1 cellular context compared by ENCODE assay signal in the genomic region with DNA sequence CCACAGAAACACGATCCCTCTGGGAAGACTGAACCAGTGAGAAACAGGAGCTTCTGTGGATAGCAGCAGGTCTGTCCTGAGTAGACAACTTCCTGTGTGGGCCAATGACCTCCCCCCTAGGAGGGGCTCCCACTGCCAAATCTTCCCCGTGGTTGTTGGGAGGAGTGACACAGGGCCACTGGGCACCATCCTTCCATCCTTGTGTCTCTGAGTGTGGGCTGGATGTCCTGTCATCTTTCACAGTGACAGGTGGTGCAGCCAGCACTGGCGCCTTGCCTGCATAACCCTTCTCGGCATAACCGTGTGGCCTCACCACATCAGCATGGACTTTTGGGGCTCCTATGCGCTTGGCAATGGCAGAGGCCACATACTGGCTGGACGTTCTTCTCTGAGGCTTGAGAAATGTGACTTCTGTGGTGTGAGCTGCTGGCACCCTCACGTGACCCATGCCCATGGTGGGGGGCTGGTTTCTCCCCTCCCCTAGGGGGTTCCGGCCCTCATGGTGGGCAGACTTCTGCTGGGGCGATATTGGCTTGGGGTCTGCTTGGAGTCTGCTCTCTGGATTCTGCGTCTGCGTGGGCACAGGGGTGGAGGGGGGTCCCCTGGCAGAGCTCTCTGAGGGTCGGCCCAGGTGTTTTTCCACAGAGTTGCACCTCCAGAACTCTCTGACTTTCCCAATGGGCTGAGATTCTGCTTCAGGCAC.
TF ChIP-seq lines count a peak whose summit lies in the region.

No MANE protein-coding gene starts in this region.

TF ChIP-seq in H1, 55 proteins besides CTCF, POLR2A, EP300 and RAD21:
- TF ChIP-seq, protein P1, sequence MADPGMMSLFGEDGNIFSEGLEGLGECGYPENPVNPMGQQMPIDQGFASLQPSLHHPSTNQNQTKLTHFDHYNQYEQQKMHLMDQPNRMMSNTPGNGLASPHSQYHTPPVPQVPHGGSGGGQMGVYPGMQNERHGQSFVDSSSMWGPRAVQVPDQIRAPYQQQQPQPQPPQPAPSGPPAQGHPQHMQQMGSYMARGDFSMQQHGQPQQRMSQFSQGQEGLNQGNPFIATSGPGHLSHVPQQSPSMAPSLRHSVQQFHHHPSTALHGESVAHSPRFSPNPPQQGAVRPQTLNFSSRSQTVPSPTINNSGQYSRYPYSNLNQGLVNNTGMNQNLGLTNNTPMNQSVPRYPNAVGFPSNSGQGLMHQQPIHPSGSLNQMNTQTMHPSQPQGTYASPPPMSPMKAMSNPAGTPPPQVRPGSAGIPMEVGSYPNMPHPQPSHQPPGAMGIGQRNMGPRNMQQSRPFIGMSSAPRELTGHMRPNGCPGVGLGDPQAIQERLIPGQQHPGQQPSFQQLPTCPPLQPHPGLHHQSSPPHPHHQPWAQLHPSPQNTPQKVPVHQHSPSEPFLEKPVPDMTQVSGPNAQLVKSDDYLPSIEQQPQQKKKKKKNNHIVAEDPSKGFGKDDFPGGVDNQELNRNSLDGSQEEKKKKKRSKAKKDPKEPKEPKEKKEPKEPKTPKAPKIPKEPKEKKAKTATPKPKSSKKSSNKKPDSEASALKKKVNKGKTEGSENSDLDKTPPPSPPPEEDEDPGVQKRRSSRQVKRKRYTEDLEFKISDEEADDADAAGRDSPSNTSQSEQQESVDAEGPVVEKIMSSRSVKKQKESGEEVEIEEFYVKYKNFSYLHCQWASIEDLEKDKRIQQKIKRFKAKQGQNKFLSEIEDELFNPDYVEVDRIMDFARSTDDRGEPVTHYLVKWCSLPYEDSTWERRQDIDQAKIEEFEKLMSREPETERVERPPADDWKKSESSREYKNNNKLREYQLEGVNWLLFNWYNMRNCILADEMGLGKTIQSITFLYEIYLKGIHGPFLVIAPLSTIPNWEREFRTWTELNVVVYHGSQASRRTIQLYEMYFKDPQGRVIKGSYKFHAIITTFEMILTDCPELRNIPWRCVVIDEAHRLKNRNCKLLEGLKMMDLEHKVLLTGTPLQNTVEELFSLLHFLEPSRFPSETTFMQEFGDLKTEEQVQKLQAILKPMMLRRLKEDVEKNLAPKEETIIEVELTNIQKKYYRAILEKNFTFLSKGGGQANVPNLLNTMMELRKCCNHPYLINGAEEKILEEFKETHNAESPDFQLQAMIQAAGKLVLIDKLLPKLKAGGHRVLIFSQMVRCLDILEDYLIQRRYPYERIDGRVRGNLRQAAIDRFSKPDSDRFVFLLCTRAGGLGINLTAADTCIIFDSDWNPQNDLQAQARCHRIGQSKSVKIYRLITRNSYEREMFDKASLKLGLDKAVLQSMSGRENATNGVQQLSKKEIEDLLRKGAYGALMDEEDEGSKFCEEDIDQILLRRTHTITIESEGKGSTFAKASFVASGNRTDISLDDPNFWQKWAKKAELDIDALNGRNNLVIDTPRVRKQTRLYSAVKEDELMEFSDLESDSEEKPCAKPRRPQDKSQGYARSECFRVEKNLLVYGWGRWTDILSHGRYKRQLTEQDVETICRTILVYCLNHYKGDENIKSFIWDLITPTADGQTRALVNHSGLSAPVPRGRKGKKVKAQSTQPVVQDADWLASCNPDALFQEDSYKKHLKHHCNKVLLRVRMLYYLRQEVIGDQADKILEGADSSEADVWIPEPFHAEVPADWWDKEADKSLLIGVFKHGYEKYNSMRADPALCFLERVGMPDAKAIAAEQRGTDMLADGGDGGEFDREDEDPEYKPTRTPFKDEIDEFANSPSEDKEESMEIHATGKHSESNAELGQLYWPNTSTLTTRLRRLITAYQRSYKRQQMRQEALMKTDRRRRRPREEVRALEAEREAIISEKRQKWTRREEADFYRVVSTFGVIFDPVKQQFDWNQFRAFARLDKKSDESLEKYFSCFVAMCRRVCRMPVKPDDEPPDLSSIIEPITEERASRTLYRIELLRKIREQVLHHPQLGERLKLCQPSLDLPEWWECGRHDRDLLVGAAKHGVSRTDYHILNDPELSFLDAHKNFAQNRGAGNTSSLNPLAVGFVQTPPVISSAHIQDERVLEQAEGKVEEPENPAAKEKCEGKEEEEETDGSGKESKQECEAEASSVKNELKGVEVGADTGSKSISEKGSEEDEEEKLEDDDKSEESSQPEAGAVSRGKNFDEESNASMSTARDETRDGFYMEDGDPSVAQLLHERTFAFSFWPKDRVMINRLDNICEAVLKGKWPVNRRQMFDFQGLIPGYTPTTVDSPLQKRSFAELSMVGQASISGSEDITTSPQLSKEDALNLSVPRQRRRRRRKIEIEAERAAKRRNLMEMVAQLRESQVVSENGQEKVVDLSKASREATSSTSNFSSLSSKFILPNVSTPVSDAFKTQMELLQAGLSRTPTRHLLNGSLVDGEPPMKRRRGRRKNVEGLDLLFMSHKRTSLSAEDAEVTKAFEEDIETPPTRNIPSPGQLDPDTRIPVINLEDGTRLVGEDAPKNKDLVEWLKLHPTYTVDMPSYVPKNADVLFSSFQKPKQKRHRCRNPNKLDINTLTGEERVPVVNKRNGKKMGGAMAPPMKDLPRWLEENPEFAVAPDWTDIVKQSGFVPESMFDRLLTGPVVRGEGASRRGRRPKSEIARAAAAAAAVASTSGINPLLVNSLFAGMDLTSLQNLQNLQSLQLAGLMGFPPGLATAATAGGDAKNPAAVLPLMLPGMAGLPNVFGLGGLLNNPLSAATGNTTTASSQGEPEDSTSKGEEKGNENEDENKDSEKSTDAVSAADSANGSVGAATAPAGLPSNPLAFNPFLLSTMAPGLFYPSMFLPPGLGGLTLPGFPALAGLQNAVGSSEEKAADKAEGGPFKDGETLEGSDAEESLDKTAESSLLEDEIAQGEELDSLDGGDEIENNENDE (IDR thresholded peaks at IDR 0.05; ENCODE audit: insufficient replicate concordance, low read length): no peak
- no peak for TF ChIP-seq CEBPB (IDR thresholded peaks at IDR 0.05; ENCODE audit: low read depth, low read length)
- TF ChIP-seq RXRA (IDR thresholded peaks at IDR 0.05; ENCODE audit: insufficient read depth, low read depth, low read length): no peak
- no peak for TF ChIP-seq RNF2 (IDR thresholded peaks at IDR 0.05; ENCODE audit: borderline replicate concordance, low read depth, low read length, missing control alignments, poor library complexity, severe bottlenecking)
- no peak for TF ChIP-seq SIX5 (IDR thresholded peaks at IDR 0.05; ENCODE audit: low read depth, low read length)
- no peak for TF ChIP-seq CREB1 (IDR thresholded peaks at IDR 0.05)
- no peak for TF ChIP-seq KDM1A (IDR thresholded peaks at IDR 0.05; ENCODE audit: borderline replicate concordance, low read length)
- no peak for TF ChIP-seq CHD2 (IDR thresholded peaks at IDR 0.05; ENCODE audit: low read length)
- TF ChIP-seq PHF8 (conservative IDR thresholded peaks at IDR 0.05; ENCODE audit: low read depth, low read length): no peak
- no peak for TF ChIP-seq TAF7 (optimal IDR thresholded peaks at IDR 0.05; ENCODE audit: borderline replicate concordance, low read depth, low read length)
